8 cellular contexts compared by ENCODE assay signal in the genomic region with DNA sequence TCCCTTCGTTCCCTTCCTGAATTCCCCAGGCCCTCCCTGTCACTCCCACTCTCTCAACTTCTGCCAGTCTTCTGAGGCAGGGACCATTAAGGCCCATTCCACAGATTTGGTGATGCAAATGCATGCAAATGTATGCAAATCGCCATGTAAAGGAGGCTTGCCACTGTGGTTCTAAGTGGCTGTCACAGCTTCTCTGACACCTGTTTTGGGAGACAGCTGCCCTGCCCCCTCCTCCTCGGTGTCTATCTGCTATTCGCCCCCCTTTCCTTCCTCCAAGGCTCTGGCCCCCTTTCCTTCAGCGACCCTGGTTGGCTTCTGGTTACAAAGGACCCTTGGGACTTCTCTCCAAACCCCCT. TPM values are rescaled to one million over a fixed set of nuclear protein-coding genes. Genes with fewer than 3 reads are reported as not detected.
DNase-seq lines count a peak whose midpoint lies in the region; ATAC-seq and TF ChIP-seq lines count a peak whose summit lies in the region.

No MANE protein-coding gene starts in this region.

- H3K9ac ChIP-seq in DND-41 (ENCODE audit: low read depth, low read length) (peak overlapping the region; percentile 30; the same call in 1 of the 2 replicates), OCI-LY3 (ENCODE audit: low read length) (peak overlapping the region; percentile 57), duodenal mucosa (ENCODE audit: low read depth in 1 of 2, low read length in 2 of 2) (peak overlapping the region in 1 of 2 donors; percentile 74), neural progenitor cell (no peak overlapping the region)

- no peaks in the 10 kb centered on the region for H3K36me3 Mint-ChIP-seq in neural progenitor cell

- TF ChIP-seq CTCF in DND-41 (IDR thresholded peaks at IDR 0.05; ENCODE audit: borderline replicate concordance, extremely low read depth, low read length, poor library complexity, severe bottlenecking) (no peak), OCI-LY3 (IDR thresholded peaks at IDR 0.05; ENCODE audit: low read depth, low read length) (no peak), neural progenitor cell (IDR thresholded peaks at IDR 0.05) (no peak)

- H3K4me3 ChIP-seq in DND-41 (ENCODE audit: low read depth in 1 of 2, low read length in 2 of 2) (peak overlapping the region in 1 of 2 experiments; percentile 43; a peak in 1 of 4 replicates), OCI-LY3 (ENCODE audit: low read length) (peak overlapping the region; percentile 86), duodenal mucosa (ENCODE audit: low read depth in 1 of 2, low read length in 2 of 2) (peak overlapping the region; percentile 42 to 79), neural progenitor cell (peak overlapping the region; percentile 46)

- H3K4me2 ChIP-seq in DND-41 (ENCODE audit: insufficient read depth, low read length) (peak overlapping the region; percentile 62), OCI-LY3 (ENCODE audit: low read length) (peak overlapping the region; percentile 95), neural progenitor cell (peak overlapping the region; percentile 83)

- peaks cover 12% of the 10 kb centered on the region for H3F3A ChIP-seq in neural progenitor cell (ENCODE audit: low read depth)

- peaks cover 23% of the 10 kb centered on the region for H3K4me1 Mint-ChIP-seq in neural progenitor cell

- H3K9me3 ChIP-seq in DND-41 (ENCODE audit: insufficient read depth, low read length, severe bottlenecking): no peaks in the 10 kb centered on the region
- H3K9me3 ChIP-seq in OCI-LY3 (ENCODE audit: insufficient read depth, low read length): no peaks in the 10 kb centered on the region
- no peaks in the 10 kb centered on the region for H3K9me3 ChIP-seq in duodenal mucosa (ENCODE audit: control insufficient read depth in 1 of 2, low read length in 2 of 2)
- no peaks in the 10 kb centered on the region for H3K9me3 ChIP-seq in neural progenitor cell (ENCODE audit: low read depth)

- H3K36me3 ChIP-seq in DND-41 (ENCODE audit: insufficient read depth, low read length) (no peaks in the 10 kb centered on the region), OCI-LY3 (replicated peaks; ENCODE audit: low read depth, low read length) (no peaks in the 10 kb centered on the region), duodenal mucosa (ENCODE audit: control insufficient read depth in 1 of 2, insufficient read depth in 2 of 2, low read length in 2 of 2) (no peaks in the 10 kb centered on the region), neural progenitor cell (no peaks in the 10 kb centered on the region)

- H3K27ac ChIP-seq in DND-41 (ENCODE audit: low read length): no peak overlapping the region
- H3K27ac ChIP-seq in OCI-LY3 (ENCODE audit: low read length): no peak overlapping the region
- no peak overlapping the region for H3K27ac ChIP-seq in duodenal mucosa (ENCODE audit: low read depth, low read length)
- H3K27ac ChIP-seq in neural progenitor cell: no peak overlapping the region

- peak overlapping the region; percentile 53; the same call in 1 of the 2 replicates for H2AFZ ChIP-seq in DND-41 (ENCODE audit: low read depth, low read length)
- H2AFZ ChIP-seq in OCI-LY3 (ENCODE audit: low read depth, low read length): peak overlapping the region; percentile 62; the same call in 1 of the 2 replicates
- H2AFZ ChIP-seq in neural progenitor cell (replicated peaks): peak overlapping the region; percentile 57

- H3K4me1 ChIP-seq in DND-41 (ENCODE audit: insufficient read depth, low read length): peaks cover 9% of the 10 kb centered on the region
- H3K4me1 ChIP-seq in OCI-LY3 (ENCODE audit: low read length): peaks cover 16% of the 10 kb centered on the region
- H3K4me1 ChIP-seq in duodenal mucosa (ENCODE audit: control insufficient read depth in 1 of 2, insufficient read depth in 2 of 2, low read length in 2 of 2): peaks cover 9 to 17% of the 10 kb centered on the region in 2 donors
- peaks cover 20% of the 10 kb centered on the region for H3K4me1 ChIP-seq in neural progenitor cell

- peak overlapping the region; percentile 83 for H3K4me3 Mint-ChIP-seq in neural progenitor cell

- H3K27me3 Mint-ChIP-seq in neural progenitor cell (ENCODE audit: insufficient read depth, low read depth): peaks cover 17% of the 10 kb centered on the region

- ATAC-seq in DND-41 (ENCODE audit: insufficient read depth, low read depth) (no peak), GM21360 (IDR thresholded peaks at IDR 0.05; ENCODE audit: unreplicated experiment) (no peak), HG03039 (IDR thresholded peaks at IDR 0.05; ENCODE audit: unreplicated experiment) (no peak)

- DNase-seq in DND-41 (no peak), neural progenitor cell (ENCODE audit: low spot score) (no peak), NOMO-1 treated with dmso at 0.1 percent for 144 hours (lab: John Stamatoyannopoulos, UW; ENCODE audit: unreplicated experiment) (no peak)
- DNase-seq in activated CD8-positive, alpha-beta memory T cell treated with anti-CD3 and anti-CD28 coated beads, Interleukin-2, amount 50 U/mL, for 48 hours: no peak

- H4K20me1 ChIP-seq in DND-41 (ENCODE audit: insufficient read depth, low read length) (no peaks in the 10 kb centered on the region), OCI-LY3 (ENCODE audit: insufficient read depth, low read length) (no peaks in the 10 kb centered on the region), neural progenitor cell (ENCODE audit: low read depth) (no peaks in the 10 kb centered on the region)

- peaks cover 27% of the 10 kb centered on the region for H3K27me3 ChIP-seq in DND-41 (ENCODE audit: insufficient read depth, low read length, poor library complexity)
- H3K27me3 ChIP-seq in OCI-LY3 (ENCODE audit: low read depth, low read length): peaks cover 29% of the 10 kb centered on the region
- H3K27me3 ChIP-seq in duodenal mucosa (ENCODE audit: control insufficient read depth in 1 of 2, insufficient read depth in 2 of 2, low read length in 2 of 2): peaks cover 10 to 19% of the 10 kb centered on the region in 2 donors
- peaks cover 22% of the 10 kb centered on the region for H3K27me3 ChIP-seq in neural progenitor cell

- H3K27ac Mint-ChIP-seq in neural progenitor cell: peak overlapping the region; percentile 16

- H3K9me3 Mint-ChIP-seq in neural progenitor cell: no peaks in the 10 kb centered on the region

- H3K79me2 ChIP-seq in DND-41 (ENCODE audit: insufficient read depth, low read length) (no peaks in the 10 kb centered on the region), OCI-LY3 (ENCODE audit: low read length) (no peaks in the 10 kb centered on the region), neural progenitor cell (ENCODE audit: low read depth) (no peaks in the 10 kb centered on the region)

RNA-seq across cellular contexts. Expression of a gene that starts 10.5 kb away (rescaled TPM):
- total RNA-seq in neural progenitor cell (ENCODE audit: low replicate concordance): 7.6 and 17.0 TPM in 2 replicates

RNA-seq across cellular contexts. Expression of a gene that starts 41.3 kb away (rescaled TPM):
- total RNA-seq in neural progenitor cell (ENCODE audit: low replicate concordance): 8.7 and 17.6 TPM in 2 replicates

RNA-seq across cellular contexts. Expression of a gene that starts 55.7 kb away (rescaled TPM):
- 0.30 and 3.9 TPM in 2 replicates for total RNA-seq in neural progenitor cell (ENCODE audit: low replicate concordance)

RNA-seq across cellular contexts. Expression of a gene that starts 55.9 kb away (rescaled TPM):
- 57.3 and 83.2 TPM in 2 replicates for total RNA-seq in neural progenitor cell (ENCODE audit: low replicate concordance)
